8 cellular contexts compared by ENCODE assay signal in the genomic region with DNA sequence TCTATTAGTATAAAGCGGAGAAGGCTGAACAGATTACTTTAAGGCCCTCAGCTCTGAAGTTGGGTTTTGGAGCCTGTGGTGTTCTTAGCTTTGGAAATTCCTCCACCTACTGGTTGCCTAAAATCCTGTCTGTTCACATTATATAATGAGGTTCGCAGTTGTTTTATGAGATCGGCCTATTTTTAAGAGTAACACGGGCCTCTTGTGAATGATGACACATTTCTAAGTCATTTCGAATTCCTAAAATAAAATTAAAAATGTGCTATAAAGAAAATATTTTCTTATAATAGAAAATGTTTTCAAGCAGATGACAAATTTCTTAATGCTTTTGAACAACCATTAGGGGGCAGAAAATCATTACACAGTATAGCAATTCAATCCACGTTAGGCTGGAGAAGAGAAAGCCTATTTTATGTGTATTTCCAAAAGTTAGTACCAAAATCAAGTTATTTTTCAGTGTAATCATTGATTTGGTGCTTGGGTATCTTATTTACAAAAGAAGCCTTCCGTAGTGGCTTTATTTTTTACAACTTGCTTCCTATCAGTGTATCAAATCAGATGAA. TPM values are rescaled to one million over a fixed set of nuclear protein-coding genes. Genes with fewer than 3 reads are reported as not detected.
DNase-seq lines count a peak whose midpoint lies in the region; ATAC-seq and TF ChIP-seq lines count a peak whose summit lies in the region.

No MANE protein-coding gene starts in this region.

- no peaks in the 10 kb centered on the region for H3K4me1 ChIP-seq in hepatocyte (ENCODE audit: insufficient read depth)
- H3K4me1 ChIP-seq in sigmoid colon = peaks cover 0 to 18% (median 11%) of the 10 kb centered on the region in 4 donors

- no peak for TF ChIP-seq POLR2A in sigmoid colon (IDR thresholded peaks at IDR 0.05)

- peak overlapping the region; percentile 69 for H3K4me2 ChIP-seq in hepatocyte

- WGBS in hepatocyte (ENCODE audit: low lambda C conversion rate, missing lambda C conversion rate) = 16% methylated on average over 7 of the region's 7 CpGs
- 3 to 12% methylated on average over 7 of the region's 7 CpGs for WGBS in sigmoid colon, 2 donors

- no peaks in the 10 kb centered on the region for H3K9me2 ChIP-seq in hepatocyte (replicated peaks; ENCODE audit: insufficient read depth)

- intact Hi-C loops in sigmoid colon (cut with DNase I) = loop anchor here (1.0 to 10.0 kb wide), 5 partner anchors 115 to 570 kb away; partner anchors contain the start of genes CAP2 and NHLRC1

- DNase-seq in AG08396 (ENCODE audit: low spot score) (peak; percentile 73), NCI-H524 treated with DMSO at 0.1 percent for 48 hours (lab: John Stamatoyannopoulos, UW) (peak; percentile 59), astrocyte of the hippocampus (ENCODE audit: low read depth, low spot score) (peak; percentile 84), hepatocyte (ENCODE audit: low spot score) (peak; percentile 79), sigmoid colon (peak; percentile 79), mesenteric fat pad (ENCODE audit: low spot score) (no peak)

- no peaks in the 10 kb centered on the region for H3K9me3 ChIP-seq in hepatocyte (ENCODE audit: low read depth)
- H3K9me3 ChIP-seq in sigmoid colon = no peaks in the 10 kb centered on the region

- no peaks in the 10 kb centered on the region for H3K27me3 ChIP-seq in hepatocyte
- no peaks in the 10 kb centered on the region for H3K27me3 ChIP-seq in sigmoid colon

- H3K36me3 ChIP-seq in hepatocyte (replicated peaks; ENCODE audit: insufficient read depth, low read depth) (no peaks in the 10 kb centered on the region), sigmoid colon (no peaks in the 10 kb centered on the region)

- ATAC-seq in GM18498 (IDR thresholded peaks at IDR 0.05; ENCODE audit: unreplicated experiment) (peak; percentile 62), HG03460 (IDR thresholded peaks at IDR 0.05; ENCODE audit: unreplicated experiment) (peak; percentile 57)

- H2AFZ ChIP-seq in hepatocyte = no peak overlapping the region

- H3K27ac ChIP-seq in hepatocyte (no peak overlapping the region), sigmoid colon (peak overlapping the region; percentile 74 to 92 (median 80))

- no peak for TF ChIP-seq EP300 in sigmoid colon (IDR thresholded peaks at IDR 0.05)

- no peaks in the 10 kb centered on the region for H3K79me2 ChIP-seq in hepatocyte

- H4K20me1 ChIP-seq in hepatocyte (ENCODE audit: insufficient read depth, poor library complexity, severe bottlenecking) = no peaks in the 10 kb centered on the region

- TF ChIP-seq CTCF in hepatocyte (IDR thresholded peaks at IDR 0.05; ENCODE audit: poor library complexity) (no peak), sigmoid colon (IDR thresholded peaks at IDR 0.05) (peak; percentile 85 to 92 (median 90))

- H3K4me3 ChIP-seq in hepatocyte (no peak overlapping the region), sigmoid colon (peak overlapping the region in 2 of 4 donors; percentile 1 to 15)

RNA-seq across cellular contexts. Expression of gene FAM8A1, which starts 15.8 kb away (rescaled TPM):
- 41.7 and 43.8 TPM in 2 replicates for total RNA-seq in hepatocyte
- 16.2 and 23.5 TPM in 2 replicates for polyA plus RNA-seq in hepatocyte
- 10 to 100 TPM; 39.0 to 70.4 (median 51.8) TPM for total RNA-seq in sigmoid colon
- polyA plus RNA-seq in sigmoid colon = 10 to 100 TPM in 2 of 3 donors, 1 to 10 TPM in 1; 9.0 to 13.8 (median 13.4) TPM
- total RNA-seq in mesenteric fat pad = 24.0 TPM
